17 cellular contexts compared by ENCODE assay signal in genomic region chr17:34825102-34825501, GRCh38.
DNase-seq lines count a peak whose midpoint lies in the region; ATAC-seq and TF ChIP-seq lines count a peak whose summit lies in the region.
"Had no signal": no experiment of that assay in that cellular context is flagged by ENCODE, and none has a peak within 500 bp of the region (broad histone marks: within the 10 kb centered on the region; RNA-seq: fewer than 3 reads in every experiment).

No MANE protein-coding gene starts in this region.

- H3K9ac ChIP-seq in SK-N-SH, result no peak overlapping the region
- H3K9ac ChIP-seq: BLaER1 treated with 17β-estradiol and CSF1 and Interleukin-3, amounts not matched to agents 10 nM and 100 nM had no signal

- no peaks in the 10 kb centered on the region for H3K79me2 ChIP-seq in SK-N-SH (ENCODE audit: insufficient read depth)

- no peak overlapping the region for H2AFZ ChIP-seq in SK-N-SH (ENCODE audit: low read depth)

- H3K9me2 ChIP-seq in SK-N-SH, result no peaks in the 10 kb centered on the region

- 45% methylated on average over 1 of the region's 1 CpG for WGBS in SK-N-SH (ENCODE audit: low lambda C conversion rate)

- DNase-seq in SK-N-SH, result no peak
- no peak for DNase-seq in neural crest cell (ENCODE audit: low read depth, low spot score)
- no peak for DNase-seq in stimulated activated CD4-positive, alpha-beta T cell treated with anti-CD3 and anti-CD28 coated beads, Interleukin-1b, Interleukin-23, amount 100 ng/mL, for 48 hours
- DNase-seq: AML-193; Caco-2; Calu3; CD4-positive, alpha-beta T cell; CD8-positive, alpha-beta T cell; DMS79 treated with DMSO at 0.1 percent for 48 hours; GF-D8 had no signal

- no peaks in the 10 kb centered on the region for H3K27me3 ChIP-seq in SK-N-SH (ENCODE audit: insufficient read depth)
- H3K27me3 ChIP-seq: BLaER1 treated with 17β-estradiol and CSF1 and Interleukin-3, amounts not matched to agents 10 nM and 100 nM had no signal

- peaks cover 14% of the 10 kb centered on the region for H3K4me1 Mint-ChIP-seq in neural crest cell
- H3K4me1 Mint-ChIP-seq: B cell had no signal

- TF ChIP-seq CTCF in SK-N-SH (IDR thresholded peaks at IDR 0.05) (no peak), HEK293 (tag by site-specific recombination; IDR thresholded peaks at IDR 0.05) (no peak), neural crest cell (conservative IDR thresholded peaks at IDR 0.05) (no peak)

- no peaks in the 10 kb centered on the region for H3K36me3 Mint-ChIP-seq in neural crest cell (ENCODE audit: low read depth)
- H3K36me3 Mint-ChIP-seq: CD8-positive, alpha-beta T cell had no signal

- CTCF ChIA-PET in SK-N-SH (lab: Yijun Ruan, JAX) (no interaction called here), HEK293 (lab: Yijun Ruan, JAX) (no interaction called here)

- H4K20me1 ChIP-seq in SK-N-SH (ENCODE audit: insufficient read depth), result no peaks in the 10 kb centered on the region
- H4K20me1 ChIP-seq: BLaER1 treated with 17β-estradiol and CSF1 and Interleukin-3, amounts not matched to agents 10 nM and 100 nM had no signal

- no peaks in the 10 kb centered on the region for H3K9me3 Mint-ChIP-seq in neural crest cell
- H3K9me3 Mint-ChIP-seq: CD4-positive, alpha-beta T cell; CD8-positive, alpha-beta T cell had no signal

- H3K4me3 ChIP-seq in SK-N-SH (ENCODE audit: low read depth in 2 of 2, low read length in 1 of 2) (no peak overlapping the region), HEK293 (ENCODE audit: low read depth, low read length) (no peak overlapping the region)
- H3K4me3 ChIP-seq: A549; BLaER1 treated with 17β-estradiol and CSF1 and Interleukin-3, amounts not matched to agents 10 nM and 100 nM had no signal

- no peak overlapping the region for H3K27ac ChIP-seq in SK-N-SH (ENCODE audit: low read depth in 2 of 2, low read length in 1 of 2)
- H3K27ac ChIP-seq in HEK293 (ENCODE audit: extremely low read depth, low read depth, low read length), result no peak overlapping the region
- H3K27ac ChIP-seq: 22Rv1; A549; BLaER1 treated with 17β-estradiol and CSF1 and Interleukin-3, amounts not matched to agents 10 nM and 100 nM; C4-2B had no signal

- peaks cover 0 to 23% of the 10 kb centered on the region in 2 experiments; a peak in 1 of 4 replicates for H3K4me1 ChIP-seq in SK-N-SH (ENCODE audit: control insufficient read depth in 1 of 2, insufficient read depth in 2 of 2, low read depth in 1 of 2, low read length in 1 of 2)
- no peaks in the 10 kb centered on the region for H3K4me1 ChIP-seq in HEK293 (ENCODE audit: control insufficient read depth, insufficient read depth, low read length)
- H3K4me1 ChIP-seq: BLaER1 treated with 17β-estradiol and CSF1 and Interleukin-3, amounts not matched to agents 10 nM and 100 nM had no signal

- H3K4me3 Mint-ChIP-seq in neural crest cell, result no peak overlapping the region
- H3K4me3 Mint-ChIP-seq: B cell; CD4-positive, alpha-beta T cell; CD8-positive, alpha-beta T cell had no signal

- no peak overlapping the region for H3K4me2 ChIP-seq in SK-N-SH
- H3K4me2 ChIP-seq: A549; BLaER1 treated with 17β-estradiol and CSF1 and Interleukin-3, amounts not matched to agents 10 nM and 100 nM had no signal

- H3K27ac Mint-ChIP-seq in neural crest cell (ENCODE audit: unreplicated experiment), result peak overlapping the region; percentile 44
- H3K27ac Mint-ChIP-seq: B cell; CD4-positive, alpha-beta T cell; CD8-positive, alpha-beta T cell had no signal

- H3K36me3 ChIP-seq in SK-N-SH (replicated peaks in 1 of 2; ENCODE audit: control insufficient read depth in 1 of 2, insufficient read depth in 2 of 2, low read length in 1 of 2), result no peaks in the 10 kb centered on the region
- H3K36me3 ChIP-seq in HEK293 (ENCODE audit: control insufficient read depth in 2 of 2, insufficient read depth in 1 of 2, low read length in 2 of 2), result no peaks in the 10 kb centered on the region
- H3K36me3 ChIP-seq: BLaER1 treated with 17β-estradiol and CSF1 and Interleukin-3, amounts not matched to agents 10 nM and 100 nM had no signal

- TF ChIP-seq EP300 in SK-N-SH (IDR thresholded peaks at IDR 0.05; ENCODE audit: borderline replicate concordance in 1 of 2, low read depth in 1 of 2, low read length in 1 of 2), result no peak

- no peak for TF ChIP-seq RAD21 in SK-N-SH (IDR thresholded peaks at IDR 0.05; ENCODE audit: low read length)

- POLR2A ChIA-PET in SK-N-SH (lab: Yijun Ruan, JAX), result no interaction called here
- POLR2A ChIA-PET in HEK293 (lab: Yijun Ruan, JAX), result no interaction called here

- no peak for ATAC-seq in SK-N-SH treated with all-trans-retinoic acid at 6 μM for 48 hours
- ATAC-seq: A549; CD8-positive, alpha-beta T cell had no signal

- H3K27me3 Mint-ChIP-seq in neural crest cell (ENCODE audit: low read depth), result peaks cover 11% of the 10 kb centered on the region

- no peaks in the 10 kb centered on the region for H3F3A ChIP-seq in SK-N-SH (replicated peaks; ENCODE audit: insufficient read depth)

- H3K9me3 ChIP-seq in SK-N-SH (no peaks in the 10 kb centered on the region), HEK293 (ENCODE audit: control insufficient read depth, insufficient read depth, low read depth, low read length) (no peaks in the 10 kb centered on the region)
- H3K9me3 ChIP-seq: A549; BLaER1 treated with 17β-estradiol and CSF1 and Interleukin-3, amounts not matched to agents 10 nM and 100 nM; Caco-2 had no signal

TF ChIP-seq in SK-N-SH treated with all-trans-retinoic acid at 6 μM for 48 hours, 23 proteins besides CTCF, POLR2A, EP300 and RAD21:
- TF ChIP-seq PPARA (CRISPR knock-in tag; IDR thresholded peaks at IDR 0.05; ENCODE audit: borderline replicate concordance) (no peak), ZFP3 (CRISPR knock-in tag; IDR thresholded peaks at IDR 0.05) (peak; percentile 85)

TF ChIP-seq in SK-N-SH, 30 proteins besides CTCF, POLR2A, EP300 and RAD21 (continues in another document):
- TF ChIP-seq TEAD4 (IDR thresholded peaks at IDR 0.05; ENCODE audit: borderline replicate concordance, insufficient read depth) (no peak), FOXJ3 (CRISPR knock-in tag; IDR thresholded peaks at IDR 0.05) (no peak), USF2 (IDR thresholded peaks at IDR 0.05; ENCODE audit: borderline replicate concordance, low read depth, low read length) (no peak), RCOR1 (IDR thresholded peaks at IDR 0.05; ENCODE audit: low read length) (no peak), ELF1 (IDR thresholded peaks at IDR 0.05) (no peak), MXI1 (IDR thresholded peaks at IDR 0.05; ENCODE audit: low read depth, low read length) (no peak), POLR2AphosphoS5 (IDR thresholded peaks at IDR 0.05; ENCODE audit: low read depth, low read length) (no peak), PBX3 (IDR thresholded peaks at IDR 0.05) (no peak), MAX (IDR thresholded peaks at IDR 0.05; ENCODE audit: low read depth) (no peak)

TF ChIP-seq in HEK293, 187 proteins besides CTCF, POLR2A, EP300 and RAD21:
- TF ChIP-seq ZNF658 (tag by site-specific recombination; IDR thresholded peaks at IDR 0.05) (no peak), ZFP3 (tag by site-specific recombination; IDR thresholded peaks at IDR 0.05; ENCODE audit: low read depth) (peak; percentile 82)
